Comparison of ENCODE assay signal across 1 cellular context in genomic region chr7:32891800-32892520, GRCh38.
TF ChIP-seq lines count a peak whose summit lies in the region.

No MANE protein-coding gene starts in this region.

TF ChIP-seq in HepG2, 621 proteins besides CTCF, POLR2A, EP300 and RAD21 (continued from another document):
- TF ChIP-seq ZNF784 (CRISPR knock-in tag; IDR thresholded peaks at IDR 0.05; ENCODE audit: borderline replicate concordance) (peak; percentile 78; the same call in 1 of the 2 replicates), PITX1 (CRISPR knock-in tag; IDR thresholded peaks at IDR 0.05) (no peak), NRL (CRISPR knock-in tag; IDR thresholded peaks at IDR 0.05; ENCODE audit: borderline replicate concordance) (peak; percentile 44; the same call in 1 of the 2 replicates), ATF1 (CRISPR knock-in tag; IDR thresholded peaks at IDR 0.05) (no peak), ZBTB8A (CRISPR knock-in tag; IDR thresholded peaks at IDR 0.05; ENCODE audit: borderline replicate concordance, low read depth) (no peak), ZFY (CRISPR knock-in tag; IDR thresholded peaks at IDR 0.05) (peak; percentile 96), REST (IDR thresholded peaks at IDR 0.05; ENCODE audit: borderline replicate concordance in 1 of 2, low read depth in 1 of 2, low read length in 2 of 2) (peak in 1 of 2 experiments; percentile 61; a peak in 1 of 4 replicates), ZNF614 (CRISPR knock-in tag; IDR thresholded peaks at IDR 0.05; ENCODE audit: borderline replicate concordance) (no peak), IRF2 (CRISPR knock-in tag; IDR thresholded peaks at IDR 0.05) (peak; percentile 46), ZSCAN12 (CRISPR knock-in tag; IDR thresholded peaks at IDR 0.05) (peak; percentile 73; the same call in 1 of the 2 replicates), ZNF550 (CRISPR knock-in tag; IDR thresholded peaks at IDR 0.05; ENCODE audit: borderline replicate concordance) (no peak), ZNF720 (CRISPR knock-in tag; IDR thresholded peaks at IDR 0.05) (no peak), ZNF589 (CRISPR knock-in tag; conservative IDR thresholded peaks at IDR 0.05) (no peak), USF2 (IDR thresholded peaks at IDR 0.05; ENCODE audit: low read depth, low read length) (no peak), USF2 (CRISPR knock-in tag; IDR thresholded peaks at IDR 0.05; ENCODE audit: borderline replicate concordance) (no peak), ZNF558 (CRISPR knock-in tag; IDR thresholded peaks at IDR 0.05; ENCODE audit: borderline replicate concordance) (peak; percentile 81; the same call in 1 of the 2 replicates), ISX (CRISPR knock-in tag; conservative IDR thresholded peaks at IDR 0.05) (peak; percentile 82; the same call in 1 of the 2 replicates), GZF1 (CRISPR knock-in tag; IDR thresholded peaks at IDR 0.05) (no peak), ZNF138 (CRISPR knock-in tag; IDR thresholded peaks at IDR 0.05; ENCODE audit: low read depth) (no peak), FOXK1 (CRISPR knock-in tag; IDR thresholded peaks at IDR 0.05; ENCODE audit: borderline replicate concordance, low read depth) (peak; percentile 45; the same call in 1 of the 2 replicates), MEF2D (CRISPR knock-in tag; IDR thresholded peaks at IDR 0.05) (peak; percentile 67), FOXC1 (CRISPR knock-in tag; IDR thresholded peaks at IDR 0.05; ENCODE audit: borderline replicate concordance) (no peak), STAT6 (CRISPR knock-in tag; IDR thresholded peaks at IDR 0.05; ENCODE audit: borderline replicate concordance) (no peak), GLI4 (CRISPR knock-in tag; IDR thresholded peaks at IDR 0.05; ENCODE audit: borderline replicate concordance) (peak; percentile 97), ZNF674 (CRISPR knock-in tag; IDR thresholded peaks at IDR 0.05; ENCODE audit: low read depth) (no peak), RXRB (CRISPR knock-in tag; IDR thresholded peaks at IDR 0.05; ENCODE audit: borderline replicate concordance) (peak; percentile 61; the same call in 1 of the 2 replicates), KAT8 (CRISPR knock-in tag; IDR thresholded peaks at IDR 0.05) (peak; percentile 61; the same call in 1 of the 2 replicates), HNRNPLL (IDR thresholded peaks at IDR 0.05; ENCODE audit: low read depth, low read length, poor library complexity, severe bottlenecking) (no peak), ZNF598 (CRISPR knock-in tag; IDR thresholded peaks at IDR 0.05; ENCODE audit: borderline replicate concordance) (0 out of 2 replicates have a peak, but pooled peaks have one; percentile 31), ZNF281 (CRISPR knock-in tag; IDR thresholded peaks at IDR 0.05; ENCODE audit: borderline replicate concordance) (peak; percentile 69; the same call in 1 of the 2 replicates), TBP (CRISPR knock-in tag; IDR thresholded peaks at IDR 0.05) (no peak), ZNF329 (CRISPR knock-in tag; IDR thresholded peaks at IDR 0.05; ENCODE audit: low read depth) (0 out of 2 replicates have a peak, but pooled peaks have one; percentile 21), ZBTB2 (CRISPR knock-in tag; IDR thresholded peaks at IDR 0.05; ENCODE audit: low read depth) (peak; percentile 95; the same call in 1 of the 2 replicates), PATZ1 (CRISPR knock-in tag; IDR thresholded peaks at IDR 0.05) (peak; percentile 78), TFE3 (CRISPR knock-in tag; IDR thresholded peaks at IDR 0.05) (peak; percentile 75), SRY (CRISPR knock-in tag; IDR thresholded peaks at IDR 0.05) (peak; percentile 61; the same call in 1 of the 2 replicates), ZNF557 (CRISPR knock-in tag; IDR thresholded peaks at IDR 0.05) (no peak), KDM1A (CRISPR knock-in tag; IDR thresholded peaks at IDR 0.05) (no peak), MXI1 (IDR thresholded peaks at IDR 0.05; ENCODE audit: borderline replicate concordance, low read depth, low read length) (peak; percentile 48; the same call in 1 of the 3 replicates), FOSL2 (CRISPR knock-in tag; IDR thresholded peaks at IDR 0.05) (peak; percentile 33; the same call in 1 of the 2 replicates), ZNF816 (CRISPR knock-in tag; IDR thresholded peaks at IDR 0.05; ENCODE audit: borderline replicate concordance) (no peak; the same call in 1 of the 2 replicates), DMAP1 (CRISPR knock-in tag; IDR thresholded peaks at IDR 0.05) (peak; percentile 93), SETDB1 (CRISPR knock-in tag; IDR thresholded peaks at IDR 0.05; ENCODE audit: borderline replicate concordance) (no peak), RFX5 (IDR thresholded peaks at IDR 0.05; ENCODE audit: low read depth, low read length) (peak; percentile 20; the same call in 1 of the 2 replicates)
TF ChIP-seq in HepG2: peak in this region for 219.
